In the genomic region with DNA sequence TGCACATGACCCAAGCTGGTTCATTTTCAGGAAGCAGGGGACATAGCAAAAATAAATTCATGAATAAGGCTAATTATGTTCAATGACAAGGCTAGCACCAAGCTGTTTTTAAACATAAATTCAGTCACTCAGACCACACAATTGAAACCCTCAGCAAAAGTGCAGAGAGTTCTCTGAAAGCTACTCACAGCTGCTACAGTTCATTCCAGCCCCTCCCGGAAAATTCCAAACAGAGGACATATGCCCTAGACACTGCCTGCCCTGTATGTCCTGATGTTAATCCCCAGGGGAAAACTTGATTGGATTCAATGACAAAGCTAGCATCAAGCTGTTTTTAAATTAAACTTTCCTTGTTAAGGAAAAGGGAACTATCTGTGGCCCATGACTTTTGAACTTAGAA, we compare ENCODE assay signal across 21 cellular contexts.
"Had no signal": no experiment of that assay in that cellular context is flagged by ENCODE, and none has a peak within 500 bp of the region (broad histone marks: within the 10 kb centered on the region; RNA-seq: fewer than 3 reads in every experiment).

No MANE protein-coding gene starts in this region.

- H3K4me3 Mint-ChIP-seq: activated CD4-positive, alpha-beta T cell treated with anti-CD3 and anti-CD28 coated beads, Interleukin-2, amount 10 ng/mL, durations not matched to agents 24 days and 14 days; activated CD8-positive, alpha-beta T cell treated with anti-CD3 and anti-CD28 coated beads for 36 hours; activated T-helper 17 cell treated with anti-CD3 and anti-CD28 coated beads, Interleukin-2, amount 50 U/mL, for 72 hours; naive thymus-derived CD8-positive, alpha-beta T cell; T-cell had no signal

- H3K27ac ChIP-seq: coronary artery, left ventricle myocardium inferior, tibial artery had no signal

- H3K36me3 Mint-ChIP-seq: T-cell had no signal

- H3K4me1 ChIP-seq: left ventricle myocardium inferior, tibial artery had no signal

- H3K27ac Mint-ChIP-seq: activated CD4-positive, alpha-beta T cell treated with anti-CD3 and anti-CD28 coated beads, Interleukin-2, amount 10 ng/mL, durations not matched to agents 24 days and 14 days; activated CD8-positive, alpha-beta T cell treated with anti-CD3 and anti-CD28 coated beads for 36 hours; activated T-helper 17 cell treated with anti-CD3 and anti-CD28 coated beads, Interleukin-2, amount 50 U/mL, for 72 hours; naive thymus-derived CD8-positive, alpha-beta T cell; T-cell had no signal

- H3K27me3 ChIP-seq: tibial artery had no signal

- DNase-seq: activated CD4-positive, alpha-beta T cell treated with anti-CD3 and anti-CD28 coated beads, Interleukin-2, amount 10 ng/mL, durations not matched to agents 24 days and 14 days; activated CD8-positive, alpha-beta T cell treated with anti-CD3 and anti-CD28 coated beads for 36 hours; activated naive CD4-positive, alpha-beta T cell; activated T-cell treated with anti-CD3 and anti-CD28 coated beads, Interleukin-2, amount 50 U/mL, for 1 hour; anterior cingulate cortex; erythroblast; head of caudate nucleus; left ventricle myocardium inferior; mammary epithelial cell; naive thymus-derived CD8-positive, alpha-beta T cell; nucleus accumbens; posterior cingulate gyrus; retina; stimulated activated CD4-positive, alpha-beta T cell treated with anti-CD3 and anti-CD28 coated beads, Interleukin-2, amount 100 ng/mL, for 24 hours; stimulated activated naive CD8-positive, alpha-beta T cell treated with anti-CD3 and anti-CD28 coated beads, Interleukin-15, Interleukin-2, amounts not matched to agents 100 U/mL and 50 U/mL, for 24 hours; substantia nigra; T-cell; T1000; tibial artery had no signal

- H3K9me3 ChIP-seq: left ventricle myocardium inferior, tibial artery had no signal

- H3K4me3 ChIP-seq: coronary artery, left ventricle myocardium inferior, tibial artery had no signal

- ATAC-seq: activated CD8-positive, alpha-beta T cell treated with anti-CD3 and anti-CD28 coated beads for 36 hours; activated T-helper 17 cell treated with anti-CD3 and anti-CD28 coated beads, Interleukin-2, amount 50 U/mL, for 72 hours; naive thymus-derived CD8-positive, alpha-beta T cell; stimulated activated naive CD8-positive, alpha-beta T cell treated with anti-CD3 and anti-CD28 coated beads, Interleukin-15, Interleukin-2, amounts not matched to agents 100 U/mL and 50 U/mL, for 24 hours; T-cell had no signal

- H3K36me3 ChIP-seq: left ventricle myocardium inferior, tibial artery had no signal

- H3K4me1 Mint-ChIP-seq: activated CD4-positive, alpha-beta T cell treated with anti-CD3 and anti-CD28 coated beads, Interleukin-2, amount 10 ng/mL, durations not matched to agents 24 days and 14 days; activated T-helper 17 cell treated with anti-CD3 and anti-CD28 coated beads, Interleukin-2, amount 50 U/mL, for 72 hours; naive thymus-derived CD8-positive, alpha-beta T cell; T-cell had no signal
